Comparison of ENCODE assay signal across 8 cellular contexts in genomic region chr1:153534226-153534932, GRCh38. TPM values are rescaled to one million over a fixed set of nuclear protein-coding genes. Genes with fewer than 3 reads are reported as not detected.
DNase-seq lines count a peak whose midpoint lies in the region; ATAC-seq and TF ChIP-seq lines count a peak whose summit lies in the region.

No MANE protein-coding gene starts in this region.

- peak; percentile 55 for DNase-seq in ACHN
- DNase-seq in NCI-H460 (ENCODE audit: extremely low read depth, low read depth), result peak; percentile 29
- no peak for DNase-seq in naive B cell
- no peak for DNase-seq in H9
- DNase-seq in KBM-7, result no peak
- no peak for DNase-seq in COR-L47 (lab: John Stamatoyannopoulos, UW)

- no peaks in the 10 kb centered on the region for H3K23me2 ChIP-seq in H9 (ENCODE audit: insufficient read length, low read depth, low read length, poor library complexity, severe bottlenecking)

- H3K9ac ChIP-seq in H9 (ENCODE audit: extremely low read depth, insufficient read length, low read length), result no peak overlapping the region

- ATAC-seq in naive B cell (ENCODE audit: low read depth in 2 of 2) (no peak), GM19397 (IDR thresholded peaks at IDR 0.05; ENCODE audit: unreplicated experiment) (no peak)

- no peak for TF ChIP-seq CTCF in H9 (conservative IDR thresholded peaks at IDR 0.05)

- H2AK5ac ChIP-seq in H9 (ENCODE audit: insufficient read length, low read length), result no peak overlapping the region

- no peak overlapping the region for H2BK12ac ChIP-seq in H9 (ENCODE audit: insufficient read length, low read depth, low read length)

- H2AFZ ChIP-seq in H9 (ENCODE audit: low read length), result no peak overlapping the region

- WGBS in H9 (ENCODE audit: extremely low coverage, insufficient read length, low lambda C conversion rate), result no CpG with 5 or more reads among the region's 7 CpGs

- H4K20me1 ChIP-seq in H9 (ENCODE audit: control insufficient read depth, insufficient read depth, insufficient read length), result no peaks in the 10 kb centered on the region

- no peak overlapping the region for H3K27ac ChIP-seq in H9 (ENCODE audit: insufficient read length, low read depth, low read length)

- H3K27me3 ChIP-seq in H9 (ENCODE audit: insufficient read depth, low read length), result no peaks in the 10 kb centered on the region; the same call in 1 of the 2 replicates

- H4K91ac ChIP-seq in H9 (ENCODE audit: insufficient read length, low read depth, low read length), result no peak overlapping the region

- H3K27ac Mint-ChIP-seq in dendritic cell treated with granulocyte-macrophage colony-stimulating factor and Interleukin-4, amounts not matched to agents 40 ng/mL and 50 ng/mL, for 4 days, result peak overlapping the region; percentile 91
- H3K27ac Mint-ChIP-seq in naive B cell (peak overlapping the region in 5 of 6 donors; percentile 33 to 93 (median 49)), H9 (no peak overlapping the region)

- H3K18ac ChIP-seq in H9 (ENCODE audit: insufficient read length, low read depth, low read length), result no peak overlapping the region

- no peak overlapping the region for H4K8ac ChIP-seq in H9 (replicated peaks; ENCODE audit: insufficient read length, low read depth, low read length)

- H3K9me3 Mint-ChIP-seq in dendritic cell treated with granulocyte-macrophage colony-stimulating factor and Interleukin-4, amounts not matched to agents 40 ng/mL and 50 ng/mL, for 4 days, result no peaks in the 10 kb centered on the region
- no peaks in the 10 kb centered on the region for H3K9me3 Mint-ChIP-seq in naive B cell
- no peaks in the 10 kb centered on the region for H3K9me3 Mint-ChIP-seq in H9

- H3K23ac ChIP-seq in H9 (ENCODE audit: insufficient read length, low read depth, low read length), result no peak overlapping the region

- H2BK20ac ChIP-seq in H9 (ENCODE audit: low read depth, low read length, poor library complexity, severe bottlenecking), result no peak overlapping the region

- H4K5ac ChIP-seq in H9 (ENCODE audit: insufficient read length, low read depth, low read length), result no peak overlapping the region

- H3K4ac ChIP-seq in H9 (ENCODE audit: low read depth, low read length), result no peak overlapping the region

- no peak overlapping the region for H3T11ph ChIP-seq in H9 (ENCODE audit: low read length)

- in situ Hi-C loops in ACHN (cut with HindIII; ENCODE audit: low pct_ligation_motif_present, low pct_unique_long_range_greater_than_20kb, low sequenced_read_pairs) (no loop called here), KBM-7 (cut with MboI; ENCODE audit: low pct_unique_long_range_greater_than_20kb, low sequenced_read_pairs) (loop anchor here (25.0 kb wide), 1 partner anchor 428 kb away; the partner anchor contains the start of genes CREB3L4, CRTC2 and SLC39A1)

- H3K79me2 ChIP-seq in H9 (ENCODE audit: insufficient read depth, low read length), result no peaks in the 10 kb centered on the region

- H3K14ac ChIP-seq in H9 (ENCODE audit: insufficient read depth, low read length), result no peak overlapping the region

- H3K36me3 Mint-ChIP-seq in dendritic cell treated with granulocyte-macrophage colony-stimulating factor and Interleukin-4, amounts not matched to agents 40 ng/mL and 50 ng/mL, for 4 days (ENCODE audit: low read depth), result peaks cover 43% of the 10 kb centered on the region
- H3K36me3 Mint-ChIP-seq in naive B cell (peaks cover 0 to 7% of the 10 kb centered on the region in 2 donors), H9 (ENCODE audit: insufficient read depth in 1 of 3, low read depth in 3 of 3) (no peaks in the 10 kb centered on the region)

- no peaks in the 10 kb centered on the region for H3K27me3 Mint-ChIP-seq in dendritic cell treated with granulocyte-macrophage colony-stimulating factor and Interleukin-4, amounts not matched to agents 40 ng/mL and 50 ng/mL, for 4 days
- H3K27me3 Mint-ChIP-seq in naive B cell (no peaks in the 10 kb centered on the region), H9 (ENCODE audit: low read depth) (no peaks in the 10 kb centered on the region; the same call in 1 of the 2 replicates)

- no peaks in the 10 kb centered on the region for H3K79me1 ChIP-seq in H9 (ENCODE audit: insufficient read depth, low read depth, low read length, poor library complexity, severe bottlenecking)

- no peak overlapping the region for H3K4me2 ChIP-seq in H9 (ENCODE audit: insufficient read depth, insufficient read length, low read length)

- no peaks in the 10 kb centered on the region for H3K9me3 ChIP-seq in H9 (ENCODE audit: control insufficient read depth, low read depth, low read length)

- intact Hi-C loops in dendritic cell treated with granulocyte-macrophage colony-stimulating factor and Interleukin-4, amounts not matched to agents 40 ng/mL and 50 ng/mL, for 4 days (cut with micrococcal nuclease), result no loop called here

- H3K4me1 ChIP-seq in H9 (ENCODE audit: insufficient read depth, low read length), result peaks cover 7% of the 10 kb centered on the region; the same call in 1 of the 2 replicates

- no peak overlapping the region for H2BK120ac ChIP-seq in H9 (ENCODE audit: low read depth, low read length, poor library complexity, severe bottlenecking)

- H2BK5ac ChIP-seq in H9 (ENCODE audit: insufficient read length, low read length), result no peak overlapping the region

- H3K56ac ChIP-seq in H9 (ENCODE audit: insufficient read length, low read depth, low read length), result no peak overlapping the region

- H3K4me1 Mint-ChIP-seq in dendritic cell treated with granulocyte-macrophage colony-stimulating factor and Interleukin-4, amounts not matched to agents 40 ng/mL and 50 ng/mL, for 4 days (ENCODE audit: low read depth), result peaks cover 64% of the 10 kb centered on the region
- H3K4me1 Mint-ChIP-seq in naive B cell, result peaks cover 35 to 46% (median 44%) of the 10 kb centered on the region in 3 donors
- peaks cover 34 to 42% of the 10 kb centered on the region in 2 experiments for H3K4me1 Mint-ChIP-seq in H9

- H3K4me3 Mint-ChIP-seq in dendritic cell treated with granulocyte-macrophage colony-stimulating factor and Interleukin-4, amounts not matched to agents 40 ng/mL and 50 ng/mL, for 4 days, result peak overlapping the region; percentile 95
- H3K4me3 Mint-ChIP-seq in naive B cell (peak overlapping the region; percentile 29 to 96 (median 92)), H9 (peak overlapping the region in 1 of 2 experiments; percentile 28; a peak in 1 of 5 replicates)

- H2BK15ac ChIP-seq in H9 (ENCODE audit: low read depth, low read length), result no peak overlapping the region

RNA-seq across cellular contexts. Expression of gene S100A6, which starts 1.4 kb away (rescaled TPM):
- total RNA-seq in NCI-H460 (2014; rRNA removed; shearing (Covaris generic)), result 743 and 832 TPM in 2 replicates
- polyA plus RNA-seq in NCI-H460 (2014; cell fraction: nucleus; rRNA removed), result 380 and 540 TPM in 2 replicates
- polyA plus RNA-seq in naive B cell (ENCODE audit: low read depth in 6 of 6), result 100 to 1,000 TPM; 131 to 239 (median 154) TPM
- total RNA-seq in H9 (2021), result not detected in 2 replicates

RNA-seq across cellular contexts. Expression of gene S100A5, which starts 6.4 kb away (rescaled TPM):
- 0.30 TPM in 1 of 2 replicates, not detected in the other for total RNA-seq in NCI-H460 (2014; rRNA removed; shearing (Covaris generic))
- not detected in 2 replicates for polyA plus RNA-seq in NCI-H460 (2014; cell fraction: nucleus; rRNA removed)
- polyA plus RNA-seq in naive B cell (ENCODE audit: low read depth in 6 of 6), result not detected
- not detected in 2 replicates for total RNA-seq in H9 (2021)

RNA-seq across cellular contexts. Expression of gene S100A4, which starts 11.2 kb away (rescaled TPM):
- total RNA-seq in NCI-H460 (2014; rRNA removed; shearing (Covaris generic)), result 201 and 238 TPM in 2 replicates
- polyA plus RNA-seq in NCI-H460 (2014; cell fraction: nucleus; rRNA removed), result 458 and 480 TPM in 2 replicates
- polyA plus RNA-seq in naive B cell (ENCODE audit: low read depth in 6 of 6), result 100 to 1,000 TPM in 2 of 6 donors, 10 to 100 TPM in 4; 50.2 to 167 (median 93.2) TPM
- 9.0 and 9.3 TPM in 2 replicates for total RNA-seq in H9 (2021)

RNA-seq across cellular contexts. Expression of gene S100A3, which starts 14.7 kb away (rescaled TPM):
- 1.1 and 3.4 TPM in 2 replicates for total RNA-seq in NCI-H460 (2014; rRNA removed; shearing (Covaris generic))
- polyA plus RNA-seq in NCI-H460 (2014; cell fraction: nucleus; rRNA removed), result 6.3 and 9.0 TPM in 2 replicates
- polyA plus RNA-seq in naive B cell (ENCODE audit: low read depth in 6 of 6), result not detected
- total RNA-seq in H9 (2021), result not detected in 2 replicates

RNA-seq across cellular contexts. Expression of gene S100A2, which starts 31.3 kb away (rescaled TPM):
- total RNA-seq in NCI-H460 (2014; rRNA removed; shearing (Covaris generic)), result 4.0 and 5.6 TPM in 2 replicates
- polyA plus RNA-seq in NCI-H460 (2014; cell fraction: nucleus; rRNA removed), result 11.8 and 15.7 TPM in 2 replicates
- polyA plus RNA-seq in naive B cell (ENCODE audit: low read depth in 6 of 6), result not detected
- 0.57 and 0.92 TPM in 2 replicates for total RNA-seq in H9 (2021)

Comparison
In these comparisons a context has a peak if more than half of its experiments do, and no peak if none do; other contexts are left out.
1. DNase-seq: peak in ACHN (single experiment) and NCI-H460 (single experiment); none in naive B cell (single experiment), H9 (single experiment), KBM-7 (single experiment) and COR-L47 (single experiment).
2. H3K27ac Mint-ChIP-seq: peak in dendritic cell treated with granulocyte-macrophage colony-stimulating factor and Interleukin-4, amounts not matched to agents 40 ng/mL and 50 ng/mL, for 4 days (single experiment) and naive B cell (5 of 6); none in H9 (0 of 3).
3. RNA of gene S100A6, which starts 1.4 kb away (total RNA-seq): 743 to 832 TPM in NCI-H460; not detected in H9; every median in the first group is over 100 times any median in the second.
4. RNA of gene S100A4, which starts 11.2 kb away (total RNA-seq): 201 to 238 TPM in NCI-H460; 9.0 to 9.3 TPM in H9; every median in the first group is over 10 times any median in the second.